In the genomic region with DNA sequence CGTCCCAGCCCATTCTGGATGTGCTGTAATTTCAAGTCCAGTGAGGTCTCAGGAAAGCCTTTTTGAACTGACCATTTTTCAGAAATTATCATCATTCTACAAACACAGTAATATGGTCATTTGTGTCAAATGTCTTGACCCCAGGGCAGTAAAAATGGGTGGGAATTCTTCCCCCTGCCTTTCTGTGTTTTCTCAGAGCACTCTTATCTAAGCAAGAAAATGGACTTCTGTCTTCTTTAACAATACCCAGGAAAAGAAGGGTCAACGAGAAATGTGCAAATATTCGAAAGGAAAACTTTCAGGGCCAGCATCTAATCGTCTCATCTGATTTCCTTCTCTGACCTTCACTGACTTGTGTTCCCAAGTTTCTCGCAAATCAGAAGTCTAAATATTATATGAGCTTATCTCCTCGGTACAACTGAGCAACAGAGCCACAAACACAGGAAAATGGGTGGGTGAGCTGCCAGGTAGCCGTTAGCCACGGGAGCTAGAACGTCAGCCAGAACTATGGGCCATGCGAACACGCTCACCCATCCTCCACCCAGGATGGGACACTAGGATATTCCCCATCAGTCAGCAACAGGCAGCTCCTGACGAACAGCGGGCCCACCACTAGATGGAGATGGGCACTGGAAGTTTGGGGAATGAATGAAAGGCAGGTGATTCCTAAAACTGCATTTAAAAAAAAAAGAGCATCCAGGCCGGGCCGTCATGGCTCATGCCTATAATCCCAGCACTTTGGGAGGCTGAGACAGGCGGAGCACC, we compare ENCODE assay signal across 8 cellular contexts. TPM values are rescaled to one million over a fixed set of nuclear protein-coding genes. Genes with fewer than 3 reads are reported as not detected.
DNase-seq lines count a peak whose midpoint lies in the region; ATAC-seq and TF ChIP-seq lines count a peak whose summit lies in the region.

No MANE protein-coding gene starts in this region.

- intact Hi-C loops in dorsolateral prefrontal cortex (cut with DNase I) (loop anchor here in 1 of 2 donors (5.0 kb wide), 1 partner anchor 85 kb away; no protein-coding TSS in a partner anchor), mucosa of descending colon (cut with DNase I, micrococcal nuclease) (loop anchor here (5.0 to 10.0 kb wide), 2 partner anchors 117 to 215 kb away; no protein-coding TSS in a partner anchor)

- H3K36me3 ChIP-seq in MG63 = no peaks in the 10 kb centered on the region
- no peaks in the 10 kb centered on the region for H3K36me3 ChIP-seq in mucosa of descending colon (ENCODE audit: low read depth)

- DNase-seq in MG63 (peak; percentile 53), dorsolateral prefrontal cortex (peak in 2 of 10 donors; percentile 43 to 47), mucosa of descending colon (peak in 2 of 3 donors; percentile 33 to 38), NAMALWA (ENCODE audit: low spot score) (no peak), NCI-H2227 (lab: John Stamatoyannopoulos, UW; ENCODE audit: unreplicated experiment) (no peak)

- H3K27me3 ChIP-seq in MG63 (no peaks in the 10 kb centered on the region), dorsolateral prefrontal cortex (peaks cover 0 to 8% (median 0%) of the 10 kb centered on the region in 45 donors)

- ATAC-seq in mucosa of descending colon (no peak), HG02571 (IDR thresholded peaks at IDR 0.05; ENCODE audit: unreplicated experiment) (no peak), GM18907 (IDR thresholded peaks at IDR 0.05; ENCODE audit: unreplicated experiment) (no peak)

- no peaks in the 10 kb centered on the region for H3K4me1 ChIP-seq in mucosa of descending colon (ENCODE audit: low read depth)

- H3K4me3 ChIP-seq in MG63 (no peak overlapping the region), dorsolateral prefrontal cortex (no peak overlapping the region), mucosa of descending colon (no peak overlapping the region)

- H3K9me3 ChIP-seq in MG63 (no peaks in the 10 kb centered on the region), mucosa of descending colon (no peaks in the 10 kb centered on the region)

- TF ChIP-seq CTCF in C4-2B (conservative IDR thresholded peaks at IDR 0.05) = peak; percentile 52
- TF ChIP-seq CTCF in dorsolateral prefrontal cortex (IDR thresholded peaks at IDR 0.05 in 54 of 56, conservative IDR thresholded peaks at IDR 0.05 in 2 of 56; ENCODE audit: low read depth in 1 of 56, partially characterized antibody in 56 of 56) = peak in 46 of 56 donors; percentile 13 to 61 (median 33)
- TF ChIP-seq CTCF in mucosa of descending colon (IDR thresholded peaks at IDR 0.05) = no peak

- H3K27ac ChIP-seq in C4-2B (peak overlapping the region; percentile 17; the same call in 1 of the 2 replicates), dorsolateral prefrontal cortex (peak overlapping the region in 1 of 59 donors; percentile 11)

RNA-seq across cellular contexts. Expression of gene VWF, which starts 57.1 kb away (rescaled TPM):
- 0.03 and 0.12 TPM in 2 replicates for total RNA-seq in MG63 (2014; rRNA removed; shearing (Covaris generic); ENCODE audit: low replicate concordance)
- 100 to 1,000 TPM in 52 of 120 experiments, 10 to 100 TPM in 68; 40.1 to 267 (median 91.6) TPM for total RNA-seq in dorsolateral prefrontal cortex
- total RNA-seq in mucosa of descending colon = 10 to 100 TPM; 34.3 to 82.5 (median 72.9) TPM

Comparison
In these comparisons a context has a peak if more than half of its experiments do, and no peak if none do; other contexts are left out.
1. DNase-seq: peak in MG63 (single experiment) and mucosa of descending colon (2 of 3); none in NAMALWA (single experiment) and NCI-H2227 (single experiment).
2. RNA of gene VWF, which starts 57.1 kb away (total RNA-seq): 40.1 to 267 TPM in dorsolateral prefrontal cortex and 34.3 to 82.5 TPM in mucosa of descending colon; 0.03 to 0.12 TPM in MG63; every median in the first group is over 10 times any median in the second.